ENCODE assay signal across 8 cellular contexts in genomic region chr13:48400820-48401219, GRCh38. TPM values are rescaled to one million over a fixed set of nuclear protein-coding genes. Genes with fewer than 3 reads are reported as not detected.
A peak's percentile ranks its signal among the peaks of the same experiment; 100 is the strongest.
DNase-seq lines count a peak whose midpoint lies in the region; ATAC-seq, FAIRE-seq and TF ChIP-seq lines count a peak whose summit lies in the region.

No MANE protein-coding gene starts in this region.

- WGBS in gastroesophageal sphincter (ENCODE audit: low coverage in 1 of 2), 2 donors: 8 to 29% methylated on average over 1 of the region's 1 CpG
- WGBS in testis, 2 donors: 28 to 39% methylated on average over 1 of the region's 1 CpG

- H3K9me3 ChIP-seq in gastroesophageal sphincter: no peaks in the 10 kb centered on the region
- no peaks in the 10 kb centered on the region for H3K9me3 ChIP-seq in testis

- DNase-seq in CD1c-positive myeloid dendritic cell (ENCODE audit: extremely low spot score) (peak; percentile 51), H54 (ENCODE audit: insufficient read length, low spot score) (no peak), SW 1271 (lab: John Stamatoyannopoulos, UW) (peak; percentile 17 to 68), testis (no peak), NCI-H2196 treated with DMSO at 0.1 percent for 48 hours (lab: John Stamatoyannopoulos, UW; ENCODE audit: unreplicated experiment) (no peak)

- H3K27ac ChIP-seq in gastroesophageal sphincter: peak overlapping the region in 3 of 4 donors; percentile 8 to 71 (median 51)
- H3K27ac ChIP-seq in skin epidermis: peak overlapping the region in 19 of 21 experiments; percentile 35 to 95 (median 72)
- H3K27ac ChIP-seq in testis: peak overlapping the region in 1 of 2 donors; percentile 69

- intact Hi-C loops in testis (cut with DNase I; ENCODE audit: low total_unique reads): loop anchor here (10.0 kb wide), 1 partner anchor 174 kb away; no protein-coding TSS in a partner anchor

- no peak for TF ChIP-seq POLR2A in H54 (IDR thresholded peaks at IDR 0.05; ENCODE audit: low read depth, low read length)
- TF ChIP-seq POLR2A in gastroesophageal sphincter (IDR thresholded peaks at IDR 0.05): no peak
- TF ChIP-seq POLR2A in testis (IDR thresholded peaks at IDR 0.05): no peak

- H3K4me3 ChIP-seq in gastroesophageal sphincter (no peak overlapping the region), skin epidermis (no peak overlapping the region), testis (no peak overlapping the region)

- H3K36me3 ChIP-seq in gastroesophageal sphincter (no peaks in the 10 kb centered on the region), testis (ENCODE audit: low read depth, missing control alignments) (no peaks in the 10 kb centered on the region)

- no peak for TF ChIP-seq EP300 in gastroesophageal sphincter (IDR thresholded peaks at IDR 0.05)

- peaks cover 6 to 66% (median 21%) of the 10 kb centered on the region in 3 donors for H3K4me1 ChIP-seq in gastroesophageal sphincter
- H3K4me1 ChIP-seq in testis: peaks cover 25% of the 10 kb centered on the region

- TF ChIP-seq CTCF in gastroesophageal sphincter (IDR thresholded peaks at IDR 0.05): peak in 1 of 4 experiments; percentile 4
- no peak for TF ChIP-seq CTCF in testis (IDR thresholded peaks at IDR 0.05)

- peak; percentile 74 for FAIRE-seq in H54 (lab: Jason Lieb, UNC)

- H3K27me3 ChIP-seq in gastroesophageal sphincter (no peaks in the 10 kb centered on the region), testis (no peaks in the 10 kb centered on the region)

- peak; percentile 69 for ATAC-seq in gastroesophageal sphincter
- no peak for ATAC-seq in GM19023 (IDR thresholded peaks at IDR 0.05; ENCODE audit: unreplicated experiment)

RNA-seq across cellular contexts. Expression of gene LPAR6, which starts 12.1 kb away (rescaled TPM):
- total RNA-seq in gastroesophageal sphincter: 10 to 100 TPM in 2 of 4 donors, 1 to 10 TPM in 2; 6.5 to 25.4 (median 15.7) TPM
- 10 to 100 TPM; 10.3 to 20.6 TPM for total RNA-seq in testis
- polyA plus RNA-seq in testis (ENCODE audit: insufficient read depth, low read depth, low replicate concordance): 34.9 TPM

Comparison
In these comparisons a context has a peak if more than half of its experiments do, and no peak if none do; other contexts are left out.
1. DNase-seq: peak in CD1c-positive myeloid dendritic cell (single experiment) and SW 1271 (2 of 2); none in H54 (single experiment), testis (single experiment) and NCI-H2196 treated with DMSO at 0.1 percent for 48 hours (single experiment).